In genomic region chr10:50404021-50404823, GRCh38 we compare ENCODE assay signal across 25 cellular contexts.
"Had no signal": no experiment of that assay in that cellular context is flagged by ENCODE, and none has a peak within 500 bp of the region (broad histone marks: within the 10 kb centered on the region; RNA-seq: fewer than 3 reads in every experiment).

No MANE protein-coding gene starts in this region.

- H3K27me3 ChIP-seq: ascending aorta, breast epithelium, testis, upper lobe of left lung had no signal

- H3K4me1 Mint-ChIP-seq: activated naive CD4-positive, alpha-beta T cell treated with anti-CD3 and anti-CD28 coated beads, Interleukin-2, amount 10 ng/mL, durations not matched to agents 7 days and 5 days; neural crest cell had no signal

- H3K4me1 ChIP-seq: ascending aorta, breast epithelium, prostate gland, testis had no signal

- H3K36me3 ChIP-seq: ascending aorta, breast epithelium, prostate gland, upper lobe of left lung had no signal

- H3K4me3 Mint-ChIP-seq: activated CD4-positive, alpha-beta T cell treated with anti-CD3 and anti-CD28 coated beads, Interleukin-2, amount 10 ng/mL, durations not matched to agents 7 days and 5 days; activated CD8-positive, alpha-beta T cell treated with anti-CD3 and anti-CD28 coated beads, Interleukin-2, amount 10 ng/mL, durations not matched to agents 7 days and 5 days; activated naive CD4-positive, alpha-beta T cell treated with anti-CD3 and anti-CD28 coated beads, Interleukin-2, amount 10 ng/mL, durations not matched to agents 7 days and 5 days; activated T-cell treated with anti-CD3 and anti-CD28 coated beads, Interleukin-2, amount 50 U/mL, for 4 hours; dendritic cell treated with granulocyte-macrophage colony-stimulating factor and Interleukin-4, amounts not matched to agents 40 ng/mL and 50 ng/mL, for 4 days; naive B cell; neural crest cell; stimulated activated naive CD8-positive, alpha-beta T cell treated with anti-CD3 and anti-CD28 coated beads, Interleukin-15, amount 100 ng/mL, for 72 hours; T-cell had no signal

- H3K36me3 Mint-ChIP-seq: activated naive CD4-positive, alpha-beta T cell treated with anti-CD3 and anti-CD28 coated beads, Interleukin-2, amount 10 ng/mL, durations not matched to agents 7 days and 5 days had no signal

- DNase-seq: activated CD4-positive, alpha-beta T cell treated with anti-CD3 and anti-CD28 coated beads, Interleukin-2, amount 10 ng/mL, durations not matched to agents 7 days and 5 days; activated CD8-positive, alpha-beta T cell treated with anti-CD3 and anti-CD28 coated beads, Interleukin-2, amount 10 ng/mL, durations not matched to agents 7 days and 5 days; activated naive CD4-positive, alpha-beta T cell treated with anti-CD3 and anti-CD28 coated beads, Interleukin-2, amount 10 ng/mL, durations not matched to agents 7 days and 5 days; activated T-cell treated with anti-CD3 and anti-CD28 coated beads, Interleukin-2, amount 50 U/mL, for 4 hours; effector memory CD4-positive, alpha-beta T cell; foreskin fibroblast; hippocampal formation; islet precursor cell; mucosa of descending colon; naive B cell; right cardiac atrium; small intestine; stimulated activated CD4-positive, alpha-beta T cell treated with anti-CD3 and anti-CD28 coated beads, Interleukin-15, amount 100 ng/mL, for 24 hours; stimulated activated CD4-positive, alpha-beta T cell treated with anti-CD3 and anti-CD28 coated beads, Interleukin-2, amount 100 ng/mL, for 48 hours; stimulated activated naive CD8-positive, alpha-beta T cell treated with anti-CD3 and anti-CD28 coated beads, Interleukin-15, amount 100 ng/mL, for 72 hours; T-cell; T-helper 9 cell; testis; upper lobe of left lung had no signal

- H3K27ac Mint-ChIP-seq: activated CD4-positive, alpha-beta T cell treated with anti-CD3 and anti-CD28 coated beads, Interleukin-2, amount 10 ng/mL, durations not matched to agents 7 days and 5 days; activated CD8-positive, alpha-beta T cell treated with anti-CD3 and anti-CD28 coated beads, Interleukin-2, amount 10 ng/mL, durations not matched to agents 7 days and 5 days; activated naive CD4-positive, alpha-beta T cell treated with anti-CD3 and anti-CD28 coated beads, Interleukin-2, amount 10 ng/mL, durations not matched to agents 7 days and 5 days; dendritic cell treated with granulocyte-macrophage colony-stimulating factor and Interleukin-4, amounts not matched to agents 40 ng/mL and 50 ng/mL, for 4 days; stimulated activated naive CD8-positive, alpha-beta T cell treated with anti-CD3 and anti-CD28 coated beads, Interleukin-15, amount 100 ng/mL, for 72 hours; T-cell had no signal

- H3K27me3 Mint-ChIP-seq: activated CD4-positive, alpha-beta T cell treated with anti-CD3 and anti-CD28 coated beads, Interleukin-2, amount 10 ng/mL, durations not matched to agents 7 days and 5 days; activated naive CD4-positive, alpha-beta T cell treated with anti-CD3 and anti-CD28 coated beads, Interleukin-2, amount 10 ng/mL, durations not matched to agents 7 days and 5 days; dendritic cell treated with granulocyte-macrophage colony-stimulating factor and Interleukin-4, amounts not matched to agents 40 ng/mL and 50 ng/mL, for 4 days; naive B cell; stimulated activated naive CD8-positive, alpha-beta T cell treated with anti-CD3 and anti-CD28 coated beads, Interleukin-15, amount 100 ng/mL, for 72 hours; T-cell had no signal

- H3K9me3 Mint-ChIP-seq: activated naive CD4-positive, alpha-beta T cell treated with anti-CD3 and anti-CD28 coated beads, Interleukin-2, amount 10 ng/mL, durations not matched to agents 7 days and 5 days; activated T-cell treated with anti-CD3 and anti-CD28 coated beads, Interleukin-2, amount 50 U/mL, for 4 hours; dendritic cell treated with granulocyte-macrophage colony-stimulating factor and Interleukin-4, amounts not matched to agents 40 ng/mL and 50 ng/mL, for 4 days; neural crest cell had no signal

- H3K4me3 ChIP-seq: ascending aorta, breast epithelium, mucosa of descending colon, prostate gland, testis, upper lobe of left lung had no signal

- H3K27ac ChIP-seq: ascending aorta, breast epithelium, prostate gland, testis, upper lobe of left lung had no signal

- ATAC-seq: activated CD4-positive, CD25-positive, alpha-beta regulatory T cell treated with anti-CD3 and anti-CD28 coated beads, Interleukin-2, amount 50 U/mL, for 24 hours; activated CD8-positive, alpha-beta T cell treated with anti-CD3 and anti-CD28 coated beads, Interleukin-2, amount 10 ng/mL, durations not matched to agents 7 days and 5 days; activated T-cell treated with anti-CD3 and anti-CD28 coated beads, Interleukin-2, amount 50 U/mL, for 4 hours; mucosa of descending colon; right cardiac atrium; stimulated activated naive CD8-positive, alpha-beta T cell treated with anti-CD3 and anti-CD28 coated beads, Interleukin-15, amount 100 ng/mL, for 72 hours; T-cell had no signal

- H3K9me3 ChIP-seq: breast epithelium, mucosa of descending colon, prostate gland, testis had no signal
